ENCODE assay signal across 8 cellular contexts in genomic region chrX:44675364-44676024, GRCh38.
A peak's percentile ranks its signal among the peaks of the same experiment; 100 is the strongest.
DNase-seq lines count a peak whose midpoint lies in the region; ATAC-seq lines count a peak whose summit lies in the region.
"Had no signal": no experiment of that assay in that cellular context is flagged by ENCODE, and none has a peak within 500 bp of the region (broad histone marks: within the 10 kb centered on the region; RNA-seq: fewer than 3 reads in every experiment).

No MANE protein-coding gene starts in this region.

- no peaks in the 10 kb centered on the region for H3K27me3 Mint-ChIP-seq in naive thymus-derived CD8-positive, alpha-beta T cell

- no peak overlapping the region for H3K27ac Mint-ChIP-seq in naive thymus-derived CD8-positive, alpha-beta T cell

- H3K4me2 ChIP-seq in skeletal muscle satellite cell (ENCODE audit: low read length): peak overlapping the region; percentile 47

- no peaks in the 10 kb centered on the region for H3K4me1 ChIP-seq in skeletal muscle satellite cell (ENCODE audit: control insufficient read depth, insufficient read depth, low read length)

- H3K36me3 ChIP-seq in skeletal muscle satellite cell (ENCODE audit: insufficient read depth, low read length): no peaks in the 10 kb centered on the region
- H3K36me3 ChIP-seq: cardiac muscle cell had no signal

- H3K4me3 ChIP-seq in skeletal muscle satellite cell (ENCODE audit: low read length): no peak overlapping the region
- H3K4me3 ChIP-seq: cardiac muscle cell had no signal

- POLR2A ChIA-PET in naive thymus-derived CD8-positive, alpha-beta T cell (lab: Charles Lee): no interaction called here

- H3K4me3 Mint-ChIP-seq in naive thymus-derived CD8-positive, alpha-beta T cell: no peak overlapping the region

- H3K9me3 Mint-ChIP-seq in naive thymus-derived CD8-positive, alpha-beta T cell: no peaks in the 10 kb centered on the region

- H3K9ac ChIP-seq in skeletal muscle satellite cell (ENCODE audit: low read depth, low read length): no peak overlapping the region

- no peaks in the 10 kb centered on the region for H3K36me3 Mint-ChIP-seq in naive thymus-derived CD8-positive, alpha-beta T cell

- DNase-seq in HPDE6-E6E7 (ENCODE audit: extremely low spot score): peak; percentile 77
- peak; percentile 85 for DNase-seq in RPMI7951 (ENCODE audit: low read depth)
- DNase-seq in fibroblast of the conjunctiva (ENCODE audit: low read depth): peak; percentile 84
- no peak for DNase-seq in naive thymus-derived CD8-positive, alpha-beta T cell

- H3K27me3 ChIP-seq in skeletal muscle satellite cell (ENCODE audit: control insufficient read depth, insufficient read depth, low read length): no peaks in the 10 kb centered on the region
- H3K27me3 ChIP-seq: cardiac muscle cell had no signal

- no peaks in the 10 kb centered on the region for H3K4me1 Mint-ChIP-seq in naive thymus-derived CD8-positive, alpha-beta T cell

- H3K9me3 ChIP-seq in skeletal muscle satellite cell (replicated peaks; ENCODE audit: low read length): no peaks in the 10 kb centered on the region

- ATAC-seq in naive thymus-derived CD8-positive, alpha-beta T cell: no peak
- ATAC-seq in HG02981 (IDR thresholded peaks at IDR 0.05; ENCODE audit: unreplicated experiment): no peak
- ATAC-seq in HG03354 (IDR thresholded peaks at IDR 0.05; ENCODE audit: poor library complexity, severe bottlenecking, unreplicated experiment): no peak

Comparison
In these comparisons a context has a peak if more than half of its experiments do, and no peak if none do; other contexts are left out.
1. DNase-seq: peak in HPDE6-E6E7 (single experiment), RPMI7951 (single experiment) and fibroblast of the conjunctiva (single experiment); none in naive thymus-derived CD8-positive, alpha-beta T cell (0 of 10).